17 cellular contexts compared by ENCODE assay signal in genomic region chr10:90432891-90433290, GRCh38.
DNase-seq lines count a peak whose midpoint lies in the region; TF ChIP-seq lines count a peak whose summit lies in the region.
"Had no signal": no experiment of that assay in that cellular context is flagged by ENCODE, and none has a peak within 500 bp of the region (broad histone marks: within the 10 kb centered on the region; RNA-seq: fewer than 3 reads in every experiment).

No MANE protein-coding gene starts in this region.

- no peak for TF ChIP-seq CTCF in retinal pigment epithelial cell (conservative IDR thresholded peaks at IDR 0.05; ENCODE audit: low read depth, low read length)

- DNase-seq in NCI-H82 (lab: John Stamatoyannopoulos, UW), result peak; percentile 27
- no peak for DNase-seq in NCI-H82 treated with DMSO at 0.1 percent for 48 hours (lab: John Stamatoyannopoulos, UW; ENCODE audit: unreplicated experiment)
- DNase-seq in left kidney (ENCODE audit: low read depth, low spot score), result peak; percentile 78
- DNase-seq in retinal pigment epithelial cell (ENCODE audit: low read depth), result peak; percentile 63
- DNase-seq in NOMO-1 treated with DMSO at 0.1 percent for 48 hours (lab: John Stamatoyannopoulos, UW; ENCODE audit: unreplicated experiment), result no peak
- no peak for DNase-seq in stimulated activated CD4-positive, alpha-beta T cell treated with anti-CD3 and anti-CD28 coated beads, Interleukin-2, amount 100 ng/mL, for 48 hours
- DNase-seq: ACHN; AML-193; BE2C; CD4-positive, alpha-beta T cell; CD8-positive, alpha-beta memory T cell; DMS 273 treated with DMSO at 0.1 percent for 48 hours; DND-41; GOT3; HFFc6 had no signal

- H3K4me3 ChIP-seq in retinal pigment epithelial cell (ENCODE audit: low read length), result no peak overlapping the region
- H3K4me3 ChIP-seq: BLaER1 treated with 17β-estradiol and CSF1 and Interleukin-3, amounts not matched to agents 10 nM and 100 nM; HAP-1 had no signal

Comparison
In these comparisons a context has a peak if more than half of its experiments do, and no peak if none do; other contexts are left out.
1. DNase-seq: peak in NCI-H82 (single experiment), left kidney (single experiment) and retinal pigment epithelial cell (single experiment); none in NCI-H82 treated with DMSO at 0.1 percent for 48 hours (single experiment), NOMO-1 treated with DMSO at 0.1 percent for 48 hours (single experiment) and stimulated activated CD4-positive, alpha-beta T cell treated with anti-CD3 and anti-CD28 coated beads, Interleukin-2, amount 100 ng/mL, for 48 hours (0 of 2).